Comparison of ENCODE assay signal across 22 cellular contexts in genomic region chr9:8558176-8558575, GRCh38.
DNase-seq lines count a peak whose midpoint lies in the region; ATAC-seq, FAIRE-seq and TF ChIP-seq lines count a peak whose summit lies in the region.
"Had no signal": no experiment of that assay in that cellular context is flagged by ENCODE, and none has a peak within 500 bp of the region (broad histone marks: within the 10 kb centered on the region; RNA-seq: fewer than 3 reads in every experiment).

No MANE protein-coding gene starts in this region.

- H3K27ac Mint-ChIP-seq in MCF 10A (ENCODE audit: low read depth, unreplicated experiment) = no peak overlapping the region
- H3K27ac Mint-ChIP-seq in activated naive CD4-positive, alpha-beta T cell treated with anti-CD3 and anti-CD28 coated beads, Interleukin-2, amount 50 U/mL, for 72 hours = no peak overlapping the region
- H3K27ac Mint-ChIP-seq: activated T-helper 17 cell treated with anti-CD3 and anti-CD28 coated beads, Interleukin-2, amount 50 U/mL, for 72 hours; T-helper 17 cell had no signal

- WGBS in mammary epithelial cell (ENCODE audit: low coverage, missing lambda C conversion rate) = 67% methylated on average over 2 of the region's 2 CpGs

- TF ChIP-seq CTCF in MCF 10A (IDR thresholded peaks at IDR 0.05; ENCODE audit: unreplicated experiment) = no peak
- no peak for TF ChIP-seq CTCF in breast epithelium (IDR thresholded peaks at IDR 0.05)
- TF ChIP-seq CTCF in mammary epithelial cell (conservative IDR thresholded peaks at IDR 0.05 in 1 of 2, IDR thresholded peaks at IDR 0.05 in 1 of 2; ENCODE audit: extremely low read depth in 1 of 2, insufficient read depth in 1 of 2, low read depth in 1 of 2, low read length in 2 of 2) = no peak
- no peak for TF ChIP-seq CTCF in foreskin fibroblast (IDR thresholded peaks at IDR 0.05; ENCODE audit: low read depth, low read length)

- H2AFZ ChIP-seq in mammary epithelial cell (ENCODE audit: low read depth, low read length) = no peak overlapping the region

- H3K4me3 ChIP-seq in breast epithelium = no peak overlapping the region
- no peak overlapping the region for H3K4me3 ChIP-seq in mammary epithelial cell (replicated peaks in 1 of 3; ENCODE audit: insufficient read depth in 1 of 3, low read depth in 2 of 3, low read length in 3 of 3)
- H3K4me3 ChIP-seq in foreskin fibroblast (ENCODE audit: low read depth in 1 of 2, low read length in 2 of 2) = no peak overlapping the region
- H3K4me3 ChIP-seq: adrenal gland, coronary artery had no signal

- no peaks in the 10 kb centered on the region for H3K4me1 ChIP-seq in breast epithelium
- no peaks in the 10 kb centered on the region for H3K4me1 ChIP-seq in mammary epithelial cell (ENCODE audit: insufficient read depth, low read length)
- H3K4me1 ChIP-seq: adrenal gland had no signal

- ATAC-seq in activated naive CD4-positive, alpha-beta T cell treated with anti-CD3 and anti-CD28 coated beads, Interleukin-2, amount 50 U/mL, for 72 hours = no peak
- ATAC-seq: activated T-helper 17 cell treated with anti-CD3 and anti-CD28 coated beads, Interleukin-2, amount 50 U/mL, for 72 hours; left colon; right cardiac atrium; T-helper 17 cell had no signal

- POLR2A ChIA-PET in MCF 10A (lab: Yijun Ruan, JAX) = interaction anchor here (0.7 to 1.4 kb wide), 3 partner anchors 16 to 18 kb away, joined by 3 to 4 read pairs (median 3); no protein-coding TSS in a partner anchor

- H3K9me3 Mint-ChIP-seq in MCF 10A (ENCODE audit: unreplicated experiment) = no peaks in the 10 kb centered on the region
- no peaks in the 10 kb centered on the region for H3K9me3 Mint-ChIP-seq in activated naive CD4-positive, alpha-beta T cell treated with anti-CD3 and anti-CD28 coated beads, Interleukin-2, amount 50 U/mL, for 72 hours
- H3K9me3 Mint-ChIP-seq: activated T-helper 17 cell treated with anti-CD3 and anti-CD28 coated beads, Interleukin-2, amount 50 U/mL, for 72 hours had no signal

- no peak overlapping the region for H3K9ac ChIP-seq in mammary epithelial cell (ENCODE audit: insufficient read depth, low read length)

- peaks cover 12% of the 10 kb centered on the region for H3K4me1 Mint-ChIP-seq in MCF 10A (ENCODE audit: insufficient read depth, unreplicated experiment)
- H3K4me1 Mint-ChIP-seq: activated T-helper 17 cell treated with anti-CD3 and anti-CD28 coated beads, Interleukin-2, amount 50 U/mL, for 72 hours; T-helper 17 cell had no signal

- no peaks in the 10 kb centered on the region for H3K27me3 Mint-ChIP-seq in MCF 10A (ENCODE audit: insufficient read depth, unreplicated experiment)
- H3K27me3 Mint-ChIP-seq: activated T-helper 17 cell treated with anti-CD3 and anti-CD28 coated beads, Interleukin-2, amount 50 U/mL, for 72 hours had no signal

- H3K4me3 Mint-ChIP-seq in MCF 10A (ENCODE audit: unreplicated experiment) = no peak overlapping the region
- H3K4me3 Mint-ChIP-seq: activated T-helper 17 cell treated with anti-CD3 and anti-CD28 coated beads, Interleukin-2, amount 50 U/mL, for 72 hours; T-helper 17 cell had no signal

- H3K36me3 ChIP-seq in breast epithelium (no peaks in the 10 kb centered on the region), mammary epithelial cell (ENCODE audit: insufficient read depth, low read length) (no peaks in the 10 kb centered on the region)
- H3K36me3 ChIP-seq: adrenal gland had no signal

- H3K36me3 Mint-ChIP-seq in MCF 10A (ENCODE audit: insufficient read depth, unreplicated experiment) = no peaks in the 10 kb centered on the region
- H3K36me3 Mint-ChIP-seq in activated naive CD4-positive, alpha-beta T cell treated with anti-CD3 and anti-CD28 coated beads, Interleukin-2, amount 50 U/mL, for 72 hours = no peaks in the 10 kb centered on the region

- TF ChIP-seq POLR2A in breast epithelium (IDR thresholded peaks at IDR 0.05) = no peak

- BruUV-seq in MCF 10A (replicated peaks; lab: Mats Ljungman, UMichigan) (no TSS peak), mammary epithelial cell (replicated peaks; lab: Mats Ljungman, UMichigan) (no TSS peak)

- no peaks in the 10 kb centered on the region for H4K20me1 ChIP-seq in mammary epithelial cell (ENCODE audit: insufficient read depth, low read length)

- H3K9me3 ChIP-seq in breast epithelium (no peaks in the 10 kb centered on the region), mammary epithelial cell (replicated peaks; ENCODE audit: insufficient read depth, low read length) (peaks cover 5% of the 10 kb centered on the region)
- H3K9me3 ChIP-seq: adrenal gland had no signal

- no peak for FAIRE-seq in urothelium cell line (lab: Jason Lieb, UNC)
- FAIRE-seq: A204.1 had no signal

- dilution Hi-C loops in mammary epithelial cell (cut with HindIII; ENCODE audit: low sequenced_read_pairs) = no loop called here

- no peak overlapping the region for H3K27ac ChIP-seq in breast epithelium
- no peak overlapping the region for H3K27ac ChIP-seq in mammary epithelial cell (ENCODE audit: insufficient read depth, low read depth, low read length)
- H3K27ac ChIP-seq: adrenal gland, C4-2B, coronary artery had no signal

- intact Hi-C loops in MCF 10A (cut with micrococcal nuclease) = no loop called here
- intact Hi-C loops in breast epithelium (cut with DNase I; ENCODE audit: low total_unique reads) = loop anchor here (2.0 kb wide), 1 partner anchor 53 kb away; no protein-coding TSS in a partner anchor
- intact Hi-C loops in mammary epithelial cell (cut with micrococcal nuclease) = no loop called here

- peak; percentile 81 for DNase-seq in MCF 10A (ENCODE audit: unreplicated experiment)
- no peak for DNase-seq in breast epithelium (ENCODE audit: low spot score in 2 of 2)
- peak; percentile 12 for DNase-seq in mammary epithelial cell
- peak; percentile 15 to 82 for DNase-seq in foreskin fibroblast
- DNase-seq in urothelium cell line (ENCODE audit: low spot score) = peak; percentile 38
- no peak for DNase-seq in AG20443 (ENCODE audit: low spot score)
- DNase-seq in activated naive CD4-positive, alpha-beta T cell treated with anti-CD3 and anti-CD28 coated beads, Interleukin-2, amount 50 U/mL, for 72 hours (ENCODE audit: low spot score in 2 of 2) = no peak
- no peak for DNase-seq in stimulated activated CD4-positive, alpha-beta T cell treated with anti-CD3 and anti-CD28 coated beads, Interleukin-4, amount 100 ng/mL, for 24 hours
- DNase-seq: activated CD4-positive, CD25-positive, alpha-beta regulatory T cell treated with anti-CD3 and anti-CD28 coated beads, Interleukin-2, amount 50 U/mL, for 72 hours; adrenal gland; erythroblast; HCEC 1CT; left colon; NCI-H2227 treated with DMSO at 0.1 percent for 48 hours; occipital lobe; right cardiac atrium; SIG-M5; T-helper 17 cell had no signal

- CTCF ChIA-PET in MCF 10A (lab: Yijun Ruan, JAX) (interaction anchor here (0.6 kb wide), 1 partner anchor 320 kb away, joined by 3 read pairs; no protein-coding TSS in a partner anchor), mammary epithelial cell (lab: Charles Lee; ENCODE audit: low non-redundant PET) (no interaction called here)

- no peak overlapping the region for H3K4me2 ChIP-seq in mammary epithelial cell (ENCODE audit: insufficient read depth, low read depth, low read length)

- in situ Hi-C loops in mammary epithelial cell (cut with MboI; ENCODE audit: low sequenced_read_pairs in 2 of 2) = no loop called here

- H3K27me3 ChIP-seq in breast epithelium (no peaks in the 10 kb centered on the region), mammary epithelial cell (ENCODE audit: insufficient read depth, low read length) (no peaks in the 10 kb centered on the region)
- H3K27me3 ChIP-seq: adrenal gland had no signal

- no peaks in the 10 kb centered on the region for H3K79me2 ChIP-seq in mammary epithelial cell (ENCODE audit: insufficient read depth, low read length)

Comparison
In these comparisons a context has a peak if more than half of its experiments do, and no peak if none do; other contexts are left out.
1. DNase-seq: peak in MCF 10A (single experiment), mammary epithelial cell (single experiment), foreskin fibroblast (2 of 2) and urothelium cell line (single experiment); none in breast epithelium (0 of 2), AG20443 (single experiment), activated naive CD4-positive, alpha-beta T cell treated with anti-CD3 and anti-CD28 coated beads, Interleukin-2, amount 50 U/mL, for 72 hours (0 of 2) and stimulated activated CD4-positive, alpha-beta T cell treated with anti-CD3 and anti-CD28 coated beads, Interleukin-4, amount 100 ng/mL, for 24 hours (single experiment).